ENCODE assay signal across 8 cellular contexts in genomic region chr18:54119524-54120019, GRCh38.
DNase-seq lines count a peak whose midpoint lies in the region; FAIRE-seq and TF ChIP-seq lines count a peak whose summit lies in the region.

No MANE protein-coding gene starts in this region.

- no peaks in the 10 kb centered on the region for H3K9me2 ChIP-seq in GM23248 (ENCODE audit: insufficient read depth)

- peaks cover 7% of the 10 kb centered on the region; the same call in 1 of the 2 replicates for H3F3A ChIP-seq in GM23248 (ENCODE audit: insufficient read depth)

- H4K20me1 ChIP-seq in GM23248 (ENCODE audit: insufficient read depth) (no peaks in the 10 kb centered on the region), mammary epithelial cell (ENCODE audit: insufficient read depth, low read length) (no peaks in the 10 kb centered on the region)

- H3K36me3 ChIP-seq in GM23248 (ENCODE audit: low read depth) (no peaks in the 10 kb centered on the region), mammary epithelial cell (ENCODE audit: insufficient read depth, low read length) (no peaks in the 10 kb centered on the region), kidney (ENCODE audit: control insufficient read depth in 1 of 2, insufficient read depth in 2 of 2, low read length in 2 of 2) (no peaks in the 10 kb centered on the region), subcutaneous abdominal adipose tissue (ENCODE audit: control insufficient read depth in 5 of 5, insufficient read depth in 5 of 5, low read length in 5 of 5) (peaks cover 0 to 2% (median 0%) of the 10 kb centered on the region in 5 donors)

- no peaks in the 10 kb centered on the region for H3K4me1 ChIP-seq in GM23248 (ENCODE audit: insufficient read depth)
- no peaks in the 10 kb centered on the region for H3K4me1 ChIP-seq in mammary epithelial cell (ENCODE audit: insufficient read depth, low read length)
- no peaks in the 10 kb centered on the region for H3K4me1 ChIP-seq in kidney (ENCODE audit: control insufficient read depth in 1 of 2, insufficient read depth in 1 of 2, low read depth in 1 of 2, low read length in 2 of 2)
- H3K4me1 ChIP-seq in subcutaneous abdominal adipose tissue (ENCODE audit: control insufficient read depth in 5 of 5, insufficient read depth in 5 of 5, low read length in 5 of 5): peaks cover 0 to 5% (median 0%) of the 10 kb centered on the region in 5 donors

- no peaks in the 10 kb centered on the region for H3K27me3 ChIP-seq in GM23248 (replicated peaks; ENCODE audit: insufficient read depth)
- H3K27me3 ChIP-seq in mammary epithelial cell (ENCODE audit: insufficient read depth, low read length): no peaks in the 10 kb centered on the region
- no peaks in the 10 kb centered on the region for H3K27me3 ChIP-seq in subcutaneous abdominal adipose tissue (ENCODE audit: control insufficient read depth in 5 of 5, insufficient read depth in 4 of 5, low read length in 5 of 5)

- peak; percentile 81 for TF ChIP-seq RAD21 in Ishikawa (IDR thresholded peaks at IDR 0.05; ENCODE audit: low read depth)

- dilution Hi-C loops in mammary epithelial cell (cut with HindIII; ENCODE audit: low sequenced_read_pairs): no loop called here

- no TSS peak for BruUV-seq in mammary epithelial cell (replicated peaks; lab: Mats Ljungman, UMichigan)

- FAIRE-seq in kidney (lab: Jason Lieb, UNC): peak; percentile 94

- H3K9ac ChIP-seq in GM23248 (0 out of 2 replicates have a peak overlapping the region, but pooled peaks have one; percentile 37), mammary epithelial cell (ENCODE audit: insufficient read depth, low read length) (no peak overlapping the region), kidney (ENCODE audit: low read length in 2 of 2) (peak overlapping the region in 1 of 2 donors; percentile 12), subcutaneous abdominal adipose tissue (ENCODE audit: low read length in 5 of 5) (no peak overlapping the region)

- in situ Hi-C loops in GM23248 (cut with MboI): loop anchor here (10.0 kb wide), 4 partner anchors 65 to 555 kb away; no protein-coding TSS in a partner anchor
- in situ Hi-C loops in mammary epithelial cell (cut with MboI; ENCODE audit: low sequenced_read_pairs in 2 of 2): loop anchor here (5.0 to 25.0 kb wide), 5 partner anchors 182 to 555 kb away; no protein-coding TSS in a partner anchor

- CTCF ChIA-PET in mammary epithelial cell (lab: Charles Lee; ENCODE audit: low non-redundant PET): interaction anchor here (0.6 to 0.9 kb wide), 3 partner anchors 126 to 420 kb away, joined by 3 to 4 read pairs (median 3); no protein-coding TSS in a partner anchor

- 17% methylated on average over 6 of the region's 6 CpGs for WGBS in GM23248 (ENCODE audit: low coverage in 1 of 2, low lambda C conversion rate in 2 of 2, missing lambda C conversion rate in 2 of 2), 2 experiments
- 28% methylated on average over 4 of the region's 6 CpGs for WGBS in mammary epithelial cell (ENCODE audit: low coverage, missing lambda C conversion rate)

- H3K27ac ChIP-seq in GM23248 (no peak overlapping the region), mammary epithelial cell (ENCODE audit: insufficient read depth, low read depth, low read length) (no peak overlapping the region), kidney (ENCODE audit: low read depth in 2 of 2, low read length in 2 of 2) (no peak overlapping the region), subcutaneous abdominal adipose tissue (ENCODE audit: low read depth, low read length) (no peak overlapping the region)

- H2AFZ ChIP-seq in GM23248: peak overlapping the region; percentile 89
- H2AFZ ChIP-seq in mammary epithelial cell (ENCODE audit: low read depth, low read length): peak overlapping the region; percentile 59

- H3K9me3 ChIP-seq in GM23248 (ENCODE audit: low read depth): no peaks in the 10 kb centered on the region
- H3K9me3 ChIP-seq in mammary epithelial cell (replicated peaks; ENCODE audit: insufficient read depth, low read length): no peaks in the 10 kb centered on the region
- no peaks in the 10 kb centered on the region for H3K9me3 ChIP-seq in kidney (ENCODE audit: control insufficient read depth in 1 of 2, low read length in 2 of 2)
- H3K9me3 ChIP-seq in subcutaneous abdominal adipose tissue (ENCODE audit: control insufficient read depth in 5 of 5, low read length in 5 of 5): no peaks in the 10 kb centered on the region

- H3K4me2 ChIP-seq in GM23248 (ENCODE audit: unreplicated experiment): peak overlapping the region; percentile 32
- peak overlapping the region; percentile 11 for H3K4me2 ChIP-seq in mammary epithelial cell (ENCODE audit: insufficient read depth, low read depth, low read length)

- no peaks in the 10 kb centered on the region for H3K79me2 ChIP-seq in GM23248 (ENCODE audit: insufficient read depth)
- no peaks in the 10 kb centered on the region for H3K79me2 ChIP-seq in mammary epithelial cell (ENCODE audit: insufficient read depth, low read length)

- H3K4me3 ChIP-seq in GM23248 (0 out of 2 replicates have a peak overlapping the region, but pooled peaks have one; percentile 20), mammary epithelial cell (replicated peaks in 1 of 3; ENCODE audit: insufficient read depth in 1 of 3, low read depth in 2 of 3, low read length in 3 of 3) (no peak overlapping the region), kidney (ENCODE audit: low read length in 2 of 2) (peak overlapping the region; percentile 57 to 78), subcutaneous abdominal adipose tissue (ENCODE audit: low read depth in 1 of 5, low read length in 5 of 5) (peak overlapping the region; percentile 45 to 67 (median 51))

- TF ChIP-seq CTCF in mammary epithelial cell (conservative IDR thresholded peaks at IDR 0.05 in 1 of 2, IDR thresholded peaks at IDR 0.05 in 1 of 2; ENCODE audit: extremely low read depth in 1 of 2, insufficient read depth in 1 of 2, low read depth in 1 of 2, low read length in 2 of 2): peak; percentile 80 to 95
- TF ChIP-seq CTCF in kidney (IDR thresholded peaks at IDR 0.05; ENCODE audit: borderline replicate concordance, extremely low read depth, insufficient read depth): peak; percentile 72

- TF ChIP-seq EP300 in Ishikawa (IDR thresholded peaks at IDR 0.05; ENCODE audit: borderline replicate concordance): no peak

- DNase-seq in stimulated activated CD4-positive, alpha-beta T cell treated with anti-CD3 and anti-CD28 coated beads, Interleukin-4, amount 100 ng/mL, for 24 hours: peak; percentile 26
- no peak for DNase-seq in stimulated activated CD4-positive, alpha-beta T cell treated with anti-CD3 and anti-CD28 coated beads, Interleukin-12 subunit alpha, Interleukin-12 subunit beta, amount 100 ng/mL, for 4 hours
- DNase-seq in GM23248 (peak; percentile 75), OCI-M1 (lab: John Stamatoyannopoulos, UW) (peak; percentile 91), mammary epithelial cell (peak; percentile 51), kidney (no peak)

- intact Hi-C loops in mammary epithelial cell (cut with micrococcal nuclease) (loop anchor here (1.0 kb wide), 3 partner anchors 210 to 551 kb away; no protein-coding TSS in a partner anchor), kidney (cut with DNase I) (no loop called here)

TF ChIP-seq in Ishikawa, 13 proteins besides CTCF, POLR2A, EP300 and RAD21:
- TF ChIP-seq MAX (IDR thresholded peaks at IDR 0.05) (no peak), CEBPB (IDR thresholded peaks at IDR 0.05) (no peak), REST (IDR thresholded peaks at IDR 0.05; ENCODE audit: low read depth) (no peak), TAF1 (IDR thresholded peaks at IDR 0.05; ENCODE audit: low read depth) (no peak), YY1 (IDR thresholded peaks at IDR 0.05; ENCODE audit: low read depth) (peak; percentile 77), TEAD4 (IDR thresholded peaks at IDR 0.05) (no peak), TCF12 (IDR thresholded peaks at IDR 0.05; ENCODE audit: low read depth) (no peak), ZBTB7A (IDR thresholded peaks at IDR 0.05; ENCODE audit: low read depth) (no peak), USF1 (IDR thresholded peaks at IDR 0.05) (peak; percentile 86)

Comparison
In these comparisons a context has a peak if more than half of its experiments do, and no peak if none do; other contexts are left out.
1. DNase-seq: peak in stimulated activated CD4-positive, alpha-beta T cell treated with anti-CD3 and anti-CD28 coated beads, Interleukin-4, amount 100 ng/mL, for 24 hours (single experiment), GM23248 (single experiment), OCI-M1 (single experiment) and mammary epithelial cell (single experiment); none in stimulated activated CD4-positive, alpha-beta T cell treated with anti-CD3 and anti-CD28 coated beads, Interleukin-12 subunit alpha, Interleukin-12 subunit beta, amount 100 ng/mL, for 4 hours (single experiment) and kidney (single experiment).
2. H3K4me3 ChIP-seq: peak in GM23248 (single experiment), kidney (2 of 2) and subcutaneous abdominal adipose tissue (5 of 5); none in mammary epithelial cell (0 of 3).